In genomic region chr12:15689751-15690191, GRCh38 we compare ENCODE assay signal across 13 cellular contexts.
DNase-seq lines count a peak whose midpoint lies in the region; ATAC-seq, FAIRE-seq and TF ChIP-seq lines count a peak whose summit lies in the region.
"Had no signal": no experiment of that assay in that cellular context is flagged by ENCODE, and none has a peak within 500 bp of the region (broad histone marks: within the 10 kb centered on the region; RNA-seq: fewer than 3 reads in every experiment).

No MANE protein-coding gene starts in this region.

- no peak for ATAC-seq in HG03280 (IDR thresholded peaks at IDR 0.05; ENCODE audit: unreplicated experiment)

- H3K4me1 ChIP-seq in osteoblast (ENCODE audit: insufficient read depth, low read length): peaks cover 69% of the 10 kb centered on the region
- no peaks in the 10 kb centered on the region for H3K4me1 ChIP-seq in prostate gland (replicated peaks)

- intact Hi-C loops in prostate gland (cut with DNase I): loop anchor here (10.0 kb wide), 2 partner anchors 55 to 95 kb away; partner anchors contain the start of gene EPS8

- no peak for TF ChIP-seq POLR2A in prostate gland (IDR thresholded peaks at IDR 0.05)

- H3K4me2 ChIP-seq in osteoblast (ENCODE audit: insufficient read depth, low read length): peak overlapping the region; percentile 80

- no peaks in the 10 kb centered on the region for H3K27me3 ChIP-seq in osteoblast (ENCODE audit: insufficient read depth, low read length)
- H3K27me3 ChIP-seq in prostate gland (replicated peaks; ENCODE audit: insufficient read depth): no peaks in the 10 kb centered on the region
- H3K27me3 ChIP-seq: testis had no signal

- no peaks in the 10 kb centered on the region for H3K9me3 ChIP-seq in osteoblast (ENCODE audit: low read depth, low read length)
- no peaks in the 10 kb centered on the region for H3K9me3 ChIP-seq in prostate gland
- H3K9me3 ChIP-seq: testis had no signal

- peaks cover 98% of the 10 kb centered on the region for H3K79me2 ChIP-seq in osteoblast (ENCODE audit: insufficient read depth, low read length)

- no peak overlapping the region for H3K4me3 ChIP-seq in epithelial cell of esophagus (ENCODE audit: low read length)
- H3K4me3 ChIP-seq in osteoblast (ENCODE audit: insufficient read depth, low read length): no peak overlapping the region
- H3K4me3 ChIP-seq in prostate gland: no peak overlapping the region
- H3K4me3 ChIP-seq: testis had no signal

- H3K36me3 ChIP-seq in osteoblast (ENCODE audit: insufficient read depth, low read length) (peaks cover 3% of the 10 kb centered on the region), prostate gland (no peaks in the 10 kb centered on the region)

- no peak overlapping the region for H2AFZ ChIP-seq in osteoblast (ENCODE audit: low read length)

- TF ChIP-seq CTCF in epithelial cell of esophagus (IDR thresholded peaks at IDR 0.05; ENCODE audit: insufficient read depth, low read depth, low read length, missing control alignments) (no peak), osteoblast (IDR thresholded peaks at IDR 0.05; ENCODE audit: extremely low read depth, low read depth, low read length) (no peak), prostate gland (IDR thresholded peaks at IDR 0.05) (no peak)

- H3K27ac ChIP-seq in osteoblast (ENCODE audit: low read depth, low read length) (peak overlapping the region; percentile 85), prostate gland (no peak overlapping the region)

- peak; percentile 56 for FAIRE-seq in RCC 7860 (lab: Jason Lieb, UNC)

- 70% methylated on average over 4 of the region's 4 CpGs for WGBS in prostate gland

- peak; percentile 11 for DNase-seq in ELR (ENCODE audit: low read depth)
- DNase-seq in RCC 7860 (ENCODE audit: low spot score): peak; percentile 24
- peak; percentile 29 for DNase-seq in epithelial cell of esophagus (ENCODE audit: low read depth)
- DNase-seq in osteoblast (ENCODE audit: insufficient read length, low spot score, missing footprints): no peak
- DNase-seq in NCI-H2081 treated with DMSO at 0.1 percent for 48 hours (lab: John Stamatoyannopoulos, UW): no peak
- no peak for DNase-seq in stimulated activated CD4-positive, alpha-beta T cell treated with anti-CD3 and anti-CD28 coated beads, Interleukin-4, amount 100 ng/mL, for 24 hours
- DNase-seq in prostate gland (ENCODE audit: low spot score): no peak
- DNase-seq: activated CD4-positive, alpha-beta T cell treated with anti-CD3 and anti-CD28 coated beads for 4 hours; activated T-cell treated with anti-CD3 and anti-CD28 coated beads for 4 hours; DMS79 treated with DMSO at 0.1 percent for 48 hours; NCI-H1417 treated with DMSO at 0.1 percent for 48 hours; testis had no signal

- no peaks in the 10 kb centered on the region for H4K20me1 ChIP-seq in osteoblast (ENCODE audit: insufficient read depth, low read length)

Comparison
In these comparisons a context has a peak if more than half of its experiments do, and no peak if none do; other contexts are left out.
1. DNase-seq: peak in ELR (single experiment), RCC 7860 (single experiment) and epithelial cell of esophagus (single experiment); none in osteoblast (single experiment), NCI-H2081 treated with DMSO at 0.1 percent for 48 hours (single experiment), stimulated activated CD4-positive, alpha-beta T cell treated with anti-CD3 and anti-CD28 coated beads, Interleukin-4, amount 100 ng/mL, for 24 hours (single experiment) and prostate gland (single experiment).